9 cellular contexts compared by ENCODE assay signal in genomic region chr15:57559875-57560274, GRCh38. TPM values are rescaled to one million over a fixed set of nuclear protein-coding genes. Genes with fewer than 3 reads are reported as not detected.
DNase-seq lines count a peak whose midpoint lies in the region; ATAC-seq and TF ChIP-seq lines count a peak whose summit lies in the region.
"Had no signal": no experiment of that assay in that cellular context is flagged by ENCODE, and none has a peak within 500 bp of the region (broad histone marks: within the 10 kb centered on the region; RNA-seq: fewer than 3 reads in every experiment).

No MANE protein-coding gene starts in this region.

- DNase-seq in NCI-H1417 (lab: John Stamatoyannopoulos, UW) (peak; percentile 38 to 75 (median 52)), NCI-H1417 treated with DMSO at 0.1 percent for 48 hours (lab: John Stamatoyannopoulos, UW) (no peak), NB4 (ENCODE audit: low read depth) (peak; percentile 58), coronary artery (ENCODE audit: low spot score) (peak; percentile 77), medulla oblongata (ENCODE audit: extremely low spot score) (peak; percentile 48)
- DNase-seq in activated CD4-positive, alpha-beta T cell treated with anti-CD3 and anti-CD28 coated beads for 36 hours = peak; percentile 85
- DNase-seq in stimulated activated CD8-positive, alpha-beta memory T cell treated with anti-CD3 and anti-CD28 coated beads, Interleukin-15, amount 100 ng/mL, for 24 hours (ENCODE audit: low read depth) = peak; percentile 66

- peak; percentile 37 for ATAC-seq in activated CD4-positive, alpha-beta T cell treated with anti-CD3 and anti-CD28 coated beads for 36 hours
- ATAC-seq in GM21526 (IDR thresholded peaks at IDR 0.05; ENCODE audit: low FRiP score, unreplicated experiment) = no peak

- H3K27ac Mint-ChIP-seq in activated CD4-positive, alpha-beta T cell treated with anti-CD3 and anti-CD28 coated beads for 36 hours = no peak overlapping the region

- no peak overlapping the region for H3K27ac ChIP-seq in coronary artery
- H3K27ac ChIP-seq: BLaER1 treated with 17β-estradiol and CSF1 and Interleukin-3, amounts not matched to agents 10 nM and 100 nM had no signal

- H3K4me3 ChIP-seq in NB4 (ENCODE audit: low read depth, low read length) = no peak overlapping the region
- no peak overlapping the region for H3K4me3 ChIP-seq in coronary artery
- H3K4me3 ChIP-seq: BLaER1 treated with 17β-estradiol and CSF1 and Interleukin-3, amounts not matched to agents 10 nM and 100 nM had no signal

- no peaks in the 10 kb centered on the region for H3K27me3 Mint-ChIP-seq in activated CD4-positive, alpha-beta T cell treated with anti-CD3 and anti-CD28 coated beads for 36 hours

- peaks cover 30% of the 10 kb centered on the region for H3K4me1 Mint-ChIP-seq in activated CD4-positive, alpha-beta T cell treated with anti-CD3 and anti-CD28 coated beads for 36 hours

- no peaks in the 10 kb centered on the region for H3K9me3 Mint-ChIP-seq in activated CD4-positive, alpha-beta T cell treated with anti-CD3 and anti-CD28 coated beads for 36 hours (ENCODE audit: low read depth)

- peaks cover 1% of the 10 kb centered on the region for H3K36me3 Mint-ChIP-seq in activated CD4-positive, alpha-beta T cell treated with anti-CD3 and anti-CD28 coated beads for 36 hours (ENCODE audit: low read depth)

- H3K4me3 Mint-ChIP-seq in activated CD4-positive, alpha-beta T cell treated with anti-CD3 and anti-CD28 coated beads for 36 hours = no peak overlapping the region

- CTCF ChIA-PET in activated CD4-positive, alpha-beta T cell treated with anti-CD3 and anti-CD28 coated beads for 36 hours (lab: Charles Lee) = interaction anchor here (0.6 to 3.6 kb wide), 25 partner anchors 12 to 902 kb away, joined by 3 to 22 read pairs (median 3); no protein-coding TSS in a partner anchor

- intact Hi-C loops in activated CD4-positive, alpha-beta T cell treated with anti-CD3 and anti-CD28 coated beads for 36 hours (cut with DNase I, micrococcal nuclease) = loop anchor here (1.0 to 5.0 kb wide), 6 partner anchors 81 to 623 kb away; partner anchors contain the start of gene ALDH1A2 (in 1 of the 2)

- POLR2A ChIA-PET in activated CD4-positive, alpha-beta T cell treated with anti-CD3 and anti-CD28 coated beads for 36 hours (lab: Charles Lee) = no interaction called here

- TF ChIP-seq CTCF in NB4 (IDR thresholded peaks at IDR 0.05; ENCODE audit: low read depth, low read length) (peak; percentile 92), coronary artery (IDR thresholded peaks at IDR 0.05) (peak; percentile 59)

- TF ChIP-seq POLR2A in NB4 (IDR thresholded peaks at IDR 0.05; ENCODE audit: extremely low read depth, insufficient read length) = no peak

RNA-seq across cellular contexts. Expression of gene MYZAP, which starts 31.8 kb away (rescaled TPM):
- total RNA-seq in activated CD4-positive, alpha-beta T cell treated with anti-CD3 and anti-CD28 coated beads for 36 hours = under 1 TPM; 0.11 TPM
